In the genomic region with DNA sequence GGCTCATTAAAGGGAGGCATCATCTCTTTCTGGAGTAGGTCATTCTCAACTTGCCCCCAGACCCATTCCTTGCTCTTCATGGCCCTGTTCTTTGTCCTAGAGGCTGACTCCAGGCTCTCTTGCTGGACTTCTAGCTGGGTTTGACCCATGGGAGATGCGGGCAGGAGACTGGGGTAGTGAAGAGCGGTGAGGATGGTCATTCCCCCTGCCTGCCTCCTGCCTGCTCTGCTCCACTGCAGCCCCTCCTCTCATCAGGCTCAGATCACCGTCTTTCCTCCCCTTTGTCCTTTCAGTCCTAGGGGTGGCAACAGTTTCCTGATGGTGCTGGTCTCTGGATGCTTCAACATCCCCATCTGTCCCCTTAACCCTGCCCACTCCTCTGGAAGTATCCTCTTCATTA, we compare ENCODE assay signal across 25 cellular contexts.
"Had no signal": no experiment of that assay in that cellular context is flagged by ENCODE, and none has a peak within 500 bp of the region (broad histone marks: within the 10 kb centered on the region; RNA-seq: fewer than 3 reads in every experiment).

No MANE protein-coding gene starts in this region.

- H3K27ac ChIP-seq: esophagus squamous epithelium, gastroesophageal sphincter, VCaP had no signal

- H3K4me3 Mint-ChIP-seq: activated CD4-positive, alpha-beta memory T cell treated with anti-CD3 and anti-CD28 coated beads, Interleukin-2, amount 10 ng/mL, durations not matched to agents 7 days and 5 days; activated CD4-positive, alpha-beta T cell treated with anti-CD3 and anti-CD28 coated beads, Interleukin-2, amount 10 ng/mL, durations not matched to agents 7 days and 5 days; activated naive CD8-positive, alpha-beta T cell; activated T-cell treated with anti-CD3 and anti-CD28 coated beads, Interleukin-2, amount 50 U/mL, for 24 hours; activated T-cell treated with anti-CD3 and anti-CD28 coated beads, Interleukin-2, amount 50 U/mL, for 72 hours; WTC11 had no signal

- H3K4me3 ChIP-seq: esophagus squamous epithelium, gastroesophageal sphincter had no signal

- H3K4me1 Mint-ChIP-seq: activated CD4-positive, alpha-beta memory T cell treated with anti-CD3 and anti-CD28 coated beads, Interleukin-2, amount 10 ng/mL, durations not matched to agents 7 days and 5 days; activated CD4-positive, alpha-beta T cell treated with anti-CD3 and anti-CD28 coated beads, Interleukin-2, amount 10 ng/mL, durations not matched to agents 7 days and 5 days had no signal

- DNase-seq: activated CD4-positive, alpha-beta memory T cell treated with anti-CD3 and anti-CD28 coated beads, Interleukin-2, amount 10 ng/mL, durations not matched to agents 7 days and 5 days; activated CD4-positive, alpha-beta T cell treated with anti-CD3 and anti-CD28 coated beads for 1 hour; activated CD4-positive, alpha-beta T cell treated with anti-CD3 and anti-CD28 coated beads for 4 hours; activated CD4-positive, alpha-beta T cell treated with anti-CD3 and anti-CD28 coated beads, Interleukin-2, amount 10 ng/mL, durations not matched to agents 7 days and 5 days; activated CD4-positive, alpha-beta T cell treated with anti-CD3 and anti-CD28 coated beads, Interleukin-2, amount 50 U/mL, for 4 hours; activated CD8-positive, alpha-beta memory T cell treated with anti-CD3 and anti-CD28 coated beads, Interleukin-2, amount 50 U/mL, for 48 hours; activated effector memory CD4-positive, alpha-beta T cell treated with Interleukin-2 at 50 U/mL for 16 hours; activated gamma-delta T cell treated with Interleukin-2 at 50 U/mL for 16 hours; activated naive CD4-positive, alpha-beta T cell treated with anti-CD3 and anti-CD28 coated beads, Interleukin-2, amount 50 U/mL, for 16 hours; activated naive CD4-positive, alpha-beta T cell treated with Interleukin-2 at 50 U/mL for 16 hours; activated T-cell treated with anti-CD3 and anti-CD28 coated beads for 4 hours; activated T-cell treated with anti-CD3 and anti-CD28 coated beads, Interleukin-2, amount 50 U/mL, for 24 hours; activated T-cell treated with anti-CD3 and anti-CD28 coated beads, Interleukin-2, amount 50 U/mL, for 72 hours; amniotic stem cell; anterior cingulate cortex; cortex of kidney; effector memory CD4-positive, alpha-beta T cell; erythroblast; esophagus squamous epithelium; foreskin melanocyte; T-helper 2 cell had no signal

- H3K36me3 Mint-ChIP-seq: activated naive CD8-positive, alpha-beta T cell; WTC11 had no signal

- H3K9me3 ChIP-seq: esophagus squamous epithelium, gastroesophageal sphincter had no signal

- H3K27ac Mint-ChIP-seq: activated CD4-positive, alpha-beta memory T cell treated with anti-CD3 and anti-CD28 coated beads, Interleukin-2, amount 10 ng/mL, durations not matched to agents 7 days and 5 days; activated CD4-positive, alpha-beta T cell treated with anti-CD3 and anti-CD28 coated beads, Interleukin-2, amount 10 ng/mL, durations not matched to agents 7 days and 5 days; activated naive CD8-positive, alpha-beta T cell; activated T-cell treated with anti-CD3 and anti-CD28 coated beads, Interleukin-2, amount 50 U/mL, for 24 hours; activated T-cell treated with anti-CD3 and anti-CD28 coated beads, Interleukin-2, amount 50 U/mL, for 72 hours; WTC11 had no signal

- H3K4me1 ChIP-seq: esophagus squamous epithelium, gastroesophageal sphincter had no signal

- H3K9me3 Mint-ChIP-seq: activated CD4-positive, alpha-beta memory T cell treated with anti-CD3 and anti-CD28 coated beads, Interleukin-2, amount 10 ng/mL, durations not matched to agents 7 days and 5 days; activated CD4-positive, alpha-beta T cell treated with anti-CD3 and anti-CD28 coated beads, Interleukin-2, amount 10 ng/mL, durations not matched to agents 7 days and 5 days; activated T-cell treated with anti-CD3 and anti-CD28 coated beads, Interleukin-2, amount 50 U/mL, for 24 hours; activated T-cell treated with anti-CD3 and anti-CD28 coated beads, Interleukin-2, amount 50 U/mL, for 72 hours; WTC11 had no signal

- H3K36me3 ChIP-seq: esophagus squamous epithelium, gastroesophageal sphincter had no signal

- ATAC-seq: activated T-cell treated with anti-CD3 and anti-CD28 coated beads, Interleukin-2, amount 50 U/mL, for 72 hours; gastroesophageal sphincter; WTC11 had no signal
